In genomic region chr11:43360361-43361032, GRCh38 we compare ENCODE assay signal across 9 cellular contexts. TPM values are rescaled to one million over a fixed set of nuclear protein-coding genes. Genes with fewer than 3 reads are reported as not detected.
A peak's percentile ranks its signal among the peaks of the same experiment; 100 is the strongest.
DNase-seq lines count a peak whose midpoint lies in the region; ATAC-seq and TF ChIP-seq lines count a peak whose summit lies in the region.
"Had no signal": no experiment of that assay in that cellular context is flagged by ENCODE, and none has a peak within 500 bp of the region (broad histone marks: within the 10 kb centered on the region; RNA-seq: fewer than 3 reads in every experiment).

No MANE protein-coding gene starts in this region.

- no peak for TF ChIP-seq CTCF in PC-3 (conservative IDR thresholded peaks at IDR 0.05; ENCODE audit: low read depth, low read length)
- no peak for TF ChIP-seq CTCF in epithelial cell of esophagus (IDR thresholded peaks at IDR 0.05; ENCODE audit: insufficient read depth, low read depth, low read length, missing control alignments)

- H3K27me3 Mint-ChIP-seq in T-helper 1 cell treated with Interleukin-12 subunit alpha and Interleukin-12 subunit beta and Interleukin-4 antibody, amounts not matched to agents 30 μg/mL and 1 μg/mL, for 36 hours (ENCODE audit: low read depth), result no peaks in the 10 kb centered on the region

- H3K4me3 Mint-ChIP-seq in T-helper 1 cell treated with Interleukin-12 subunit alpha and Interleukin-12 subunit beta and Interleukin-4 antibody, amounts not matched to agents 30 μg/mL and 1 μg/mL, for 36 hours, result peak overlapping the region; percentile 92

- H3K9me3 Mint-ChIP-seq in T-helper 1 cell treated with Interleukin-12 subunit alpha and Interleukin-12 subunit beta and Interleukin-4 antibody, amounts not matched to agents 30 μg/mL and 1 μg/mL, for 36 hours, result no peaks in the 10 kb centered on the region

- H3K36me3 ChIP-seq in PC-3 (ENCODE audit: low read depth, low read length), result peaks cover 1% of the 10 kb centered on the region; the same call in 1 of the 2 replicates
- H3K36me3 ChIP-seq in skeletal muscle satellite cell (ENCODE audit: insufficient read depth, low read length), result peaks cover 3% of the 10 kb centered on the region

- CTCF ChIA-PET in PC-3 (lab: Charles Lee), result interaction anchor here (1.4 kb wide), 1 partner anchor 49 kb away, joined by 5 read pairs; the partner anchor contains the start of gene API5

- intact Hi-C loops in PC-3 (cut with micrococcal nuclease), result no loop called here

- H2AFZ ChIP-seq in PC-3 (ENCODE audit: low read length), result no peak overlapping the region

- H3K27ac Mint-ChIP-seq in T-helper 1 cell treated with Interleukin-12 subunit alpha and Interleukin-12 subunit beta and Interleukin-4 antibody, amounts not matched to agents 30 μg/mL and 1 μg/mL, for 36 hours, result no peak overlapping the region

- H3K9me2 ChIP-seq in PC-3 (replicated peaks; ENCODE audit: low read length), result no peaks in the 10 kb centered on the region

- H3K9ac ChIP-seq in PC-3 (ENCODE audit: low read length) (no peak overlapping the region), skeletal muscle satellite cell (ENCODE audit: low read depth, low read length) (peak overlapping the region; percentile 98)

- DNase-seq in T-helper 1 cell, result no peak
- DNase-seq in PC-3, result no peak
- DNase-seq in epithelial cell of esophagus (ENCODE audit: low read depth), result peak; percentile 15
- no peak for DNase-seq in NCI-H2171 treated with DMSO at 0.1 percent for 48 hours (lab: John Stamatoyannopoulos, UW)
- DNase-seq in Ammon's horn (ENCODE audit: low spot score), result no peak
- DNase-seq in cerebellum (ENCODE audit: low spot score), result no peak
- DNase-seq: NCI-H1417 treated with DMSO at 0.1 percent for 48 hours had no signal

- H3K9me3 ChIP-seq in PC-3 (ENCODE audit: low read length) (no peaks in the 10 kb centered on the region), skeletal muscle satellite cell (replicated peaks; ENCODE audit: low read length) (no peaks in the 10 kb centered on the region)

- peaks cover 20% of the 10 kb centered on the region; the same call in 1 of the 2 replicates for H4K20me1 ChIP-seq in PC-3 (ENCODE audit: low read length)

- H3K4me1 Mint-ChIP-seq in T-helper 1 cell treated with Interleukin-12 subunit alpha and Interleukin-12 subunit beta and Interleukin-4 antibody, amounts not matched to agents 30 μg/mL and 1 μg/mL, for 36 hours (ENCODE audit: low read depth), result peaks cover 37% of the 10 kb centered on the region

- H3K27ac ChIP-seq in PC-3 (ENCODE audit: low read length), result no peak overlapping the region

- BruUV-seq in PC-3 (replicated peaks; lab: Mats Ljungman, UMichigan), result no TSS peak

- H3K4me3 ChIP-seq in PC-3 (ENCODE audit: low read length) (peak overlapping the region; percentile 94), epithelial cell of esophagus (ENCODE audit: low read length) (peak overlapping the region; percentile 80), skeletal muscle satellite cell (ENCODE audit: low read length) (peak overlapping the region; percentile 95)

- peaks cover 16% of the 10 kb centered on the region for H3K36me3 Mint-ChIP-seq in T-helper 1 cell treated with Interleukin-12 subunit alpha and Interleukin-12 subunit beta and Interleukin-4 antibody, amounts not matched to agents 30 μg/mL and 1 μg/mL, for 36 hours (ENCODE audit: low read depth)

- ATAC-seq in PC-3, result no peak

- H3K4me1 ChIP-seq in PC-3 (ENCODE audit: insufficient read depth, low read length) (peaks cover 22% of the 10 kb centered on the region), skeletal muscle satellite cell (ENCODE audit: control insufficient read depth, insufficient read depth, low read length) (peaks cover 19% of the 10 kb centered on the region)

- H3K4me2 ChIP-seq in PC-3 (ENCODE audit: low read length) (peak overlapping the region; percentile 95), skeletal muscle satellite cell (ENCODE audit: low read length) (peak overlapping the region; percentile 86)

- peaks cover 66% of the 10 kb centered on the region for H3K79me2 ChIP-seq in PC-3 (ENCODE audit: low read length)

- POLR2A ChIA-PET in PC-3 (lab: Charles Lee; ENCODE audit: unreplicated experiment), result interaction anchor here (0.6 kb wide), 1 partner anchor 65 kb away, joined by 3 read pairs; no protein-coding TSS in a partner anchor

- no peaks in the 10 kb centered on the region for H3F3A ChIP-seq in PC-3 (ENCODE audit: low read length, unreplicated experiment)

- no peaks in the 10 kb centered on the region for H3K27me3 ChIP-seq in PC-3 (ENCODE audit: low read length)
- no peaks in the 10 kb centered on the region for H3K27me3 ChIP-seq in skeletal muscle satellite cell (ENCODE audit: control insufficient read depth, insufficient read depth, low read length)

RNA-seq across cellular contexts. Expression of gene TTC17, which starts 1.8 kb away (rescaled TPM):
- total RNA-seq in PC-3 (2014; rRNA removed) (42.1 and 51.7 TPM in 2 replicates), cerebellum (170 TPM)
- 37.1 and 48.9 TPM in 2 replicates for total RNA-seq in skeletal muscle satellite cell (2012; rRNA removed)

RNA-seq across cellular contexts. Expression of gene API5, which starts 48.7 kb away (rescaled TPM):
- total RNA-seq in PC-3 (2014; rRNA removed), result 79.5 and 83.7 TPM in 2 replicates
- total RNA-seq in skeletal muscle satellite cell (2012; rRNA removed), result 75.6 and 77.1 TPM in 2 replicates
- total RNA-seq in cerebellum, result 82.0 TPM
